In genomic region chrX:46602468-46603102, GRCh38 we compare ENCODE assay signal across 19 cellular contexts. TPM values are rescaled to one million over a fixed set of nuclear protein-coding genes. Genes with fewer than 3 reads are reported as not detected.
DNase-seq lines count a peak whose midpoint lies in the region; ATAC-seq and TF ChIP-seq lines count a peak whose summit lies in the region.
"Had no signal": no experiment of that assay in that cellular context is flagged by ENCODE, and none has a peak within 500 bp of the region (broad histone marks: within the 10 kb centered on the region; RNA-seq: fewer than 3 reads in every experiment).

No MANE protein-coding gene starts in this region.

- H3K4me1 Mint-ChIP-seq in stimulated activated naive B cell treated with anti-CD40 and anti-IgM and Interleukin-4, amounts not matched to agents 10 μg/mL and 1 μg/mL and 100 μg/mL, for 72 hours: peaks cover 3% of the 10 kb centered on the region in 2 donors
- H3K4me1 Mint-ChIP-seq in T-cell: peaks cover 0 to 3% (median 0%) of the 10 kb centered on the region in 3 donors

- H3K27ac Mint-ChIP-seq in stimulated activated naive B cell treated with anti-CD40 and anti-IgM and Interleukin-4, amounts not matched to agents 10 μg/mL and 1 μg/mL and 100 μg/mL, for 72 hours: peak overlapping the region; percentile 20
- H3K27ac Mint-ChIP-seq in T-cell: no peak overlapping the region

- peaks cover 14 to 29% of the 10 kb centered on the region in 2 donors for H3K36me3 Mint-ChIP-seq in stimulated activated naive B cell treated with anti-CD40 and anti-IgM and Interleukin-4, amounts not matched to agents 10 μg/mL and 1 μg/mL and 100 μg/mL, for 72 hours
- peaks cover 9% of the 10 kb centered on the region for H3K36me3 Mint-ChIP-seq in T-cell

- TSS peak; percentile 6 for BruUV-seq in Panc1 (replicated peaks; lab: Mats Ljungman, UMichigan)

- H3K27me3 Mint-ChIP-seq in stimulated activated naive B cell treated with anti-CD40 and anti-IgM and Interleukin-4, amounts not matched to agents 10 μg/mL and 1 μg/mL and 100 μg/mL, for 72 hours: peaks cover 0 to 3% of the 10 kb centered on the region in 2 donors
- peaks cover 0 to 16% of the 10 kb centered on the region in 2 donors for H3K27me3 Mint-ChIP-seq in T-cell
- H3K27me3 Mint-ChIP-seq: CD4-positive, alpha-beta memory T cell had no signal

- no peak for DNase-seq in left ventricle myocardium inferior
- no peak for DNase-seq in Right ventricle myocardium inferior (ENCODE audit: missing footprints)
- no peak for DNase-seq in Panc1 (ENCODE audit: low read depth, low spot score)
- DNase-seq in left lobe of liver (ENCODE audit: low spot score): peak; percentile 51
- no peak for DNase-seq in stimulated activated naive B cell treated with anti-CD40 and anti-IgM and Interleukin-4, amounts not matched to agents 10 μg/mL and 1 μg/mL and 100 μg/mL, for 72 hours
- DNase-seq in RWPE1 (ENCODE audit: low spot score): no peak
- DNase-seq in T-cell: no peak
- DNase-seq: AML-193; Calu3; CD4-positive, alpha-beta memory T cell; DMS79 treated with DMSO at 0.1 percent for 48 hours; GF-D8; GOT3; H7 had no signal

- POLR2A ChIA-PET in Panc1 (lab: Charles Lee): no interaction called here
- POLR2A ChIA-PET in RWPE1 (lab: Yijun Ruan, JAX; ENCODE audit: low non-redundant PET): no interaction called here
- POLR2A ChIA-PET in T-cell (lab: Charles Lee): no interaction called here

- TF ChIP-seq CTCF in left ventricle myocardium inferior (IDR thresholded peaks at IDR 0.05; ENCODE audit: borderline replicate concordance) (no peak), Panc1 (IDR thresholded peaks at IDR 0.05) (no peak), RWPE1 (conservative IDR thresholded peaks at IDR 0.05; ENCODE audit: low read depth) (no peak)

- CTCF ChIA-PET in Panc1 (lab: Charles Lee) (no interaction called here), RWPE1 (lab: Yijun Ruan, JAX) (interaction anchor here (0.7 kb wide), 1 partner anchor 101 kb away, joined by 3 read pairs; no protein-coding TSS in a partner anchor), T-cell (lab: Charles Lee) (no interaction called here)

- H3K9me3 ChIP-seq in left ventricle myocardium inferior (replicated peaks) (no peaks in the 10 kb centered on the region), Panc1 (ENCODE audit: control insufficient read depth, insufficient read depth, low read depth, low read length) (no peaks in the 10 kb centered on the region)
- H3K9me3 ChIP-seq: A549 had no signal

- no peaks in the 10 kb centered on the region for H3K9me3 Mint-ChIP-seq in stimulated activated naive B cell treated with anti-CD40 and anti-IgM and Interleukin-4, amounts not matched to agents 10 μg/mL and 1 μg/mL and 100 μg/mL, for 72 hours
- no peaks in the 10 kb centered on the region for H3K9me3 Mint-ChIP-seq in T-cell
- H3K9me3 Mint-ChIP-seq: CD4-positive, alpha-beta memory T cell had no signal

- H3K4me3 ChIP-seq in left ventricle myocardium inferior (no peak overlapping the region), Panc1 (ENCODE audit: low read depth in 2 of 2, low read length in 2 of 2) (no peak overlapping the region)
- H3K4me3 ChIP-seq: A549 had no signal

- in situ Hi-C loops in Panc1 (cut with HindIII; ENCODE audit: low pct_unique_long_range_greater_than_20kb, low sequenced_read_pairs): no loop called here

- intact Hi-C loops in left ventricle myocardium inferior (cut with micrococcal nuclease): no loop called here
- intact Hi-C loops in Right ventricle myocardium inferior (cut with DNase I): no loop called here
- intact Hi-C loops in Panc1 (cut with micrococcal nuclease; ENCODE audit: unreplicated experiment): no loop called here

- H3K36me3 ChIP-seq in left ventricle myocardium inferior: no peaks in the 10 kb centered on the region
- H3K36me3 ChIP-seq in Panc1 (ENCODE audit: control insufficient read depth, insufficient read depth, low read length): no peaks in the 10 kb centered on the region; the same call in 1 of the 2 replicates

- H3K27me3 ChIP-seq in left ventricle myocardium inferior (ENCODE audit: low read depth) (no peaks in the 10 kb centered on the region), Panc1 (ENCODE audit: control insufficient read depth, insufficient read depth, low read length) (no peaks in the 10 kb centered on the region)

- H3K4me3 Mint-ChIP-seq in stimulated activated naive B cell treated with anti-CD40 and anti-IgM and Interleukin-4, amounts not matched to agents 10 μg/mL and 1 μg/mL and 100 μg/mL, for 72 hours: no peak overlapping the region
- no peak overlapping the region for H3K4me3 Mint-ChIP-seq in T-cell
- H3K4me3 Mint-ChIP-seq: CD4-positive, alpha-beta memory T cell had no signal

- H3K27ac ChIP-seq in left ventricle myocardium inferior (replicated peaks) (peak overlapping the region; percentile 80), Panc1 (ENCODE audit: low read length) (no peak overlapping the region), RWPE1 (no peak overlapping the region)
- H3K27ac ChIP-seq: 22Rv1, A549, C4-2B had no signal

- H3K4me1 ChIP-seq in left ventricle myocardium inferior (peaks cover 54% of the 10 kb centered on the region), Panc1 (ENCODE audit: control insufficient read depth, insufficient read depth, low read length) (no peaks in the 10 kb centered on the region)

- no peak for ATAC-seq in Right ventricle myocardium inferior
- ATAC-seq in Panc1: no peak
- ATAC-seq in left lobe of liver: peak; percentile 74
- ATAC-seq in stimulated activated naive B cell treated with anti-CD40 and anti-IgM and Interleukin-4, amounts not matched to agents 10 μg/mL and 1 μg/mL and 100 μg/mL, for 72 hours (replicated peaks): no peak
- ATAC-seq in GM19351 (IDR thresholded peaks at IDR 0.05; ENCODE audit: unreplicated experiment): no peak
- ATAC-seq in T-cell (replicated peaks in 1 of 4): no peak
- ATAC-seq: A549, HCT116 had no signal

RNA-seq across cellular contexts. Expression of gene CHST7, which starts 29.0 kb away (rescaled TPM):
- 15.9 TPM for total RNA-seq in left ventricle myocardium inferior
- 15.1 TPM for total RNA-seq in Right ventricle myocardium inferior
- total RNA-seq in Panc1 (2021; ENCODE audit: unreplicated experiment): 6.1 TPM
- polyA plus RNA-seq in Panc1 (2012; ENCODE audit: insufficient read length): 9.9 TPM
- 6.6 TPM for total RNA-seq in left lobe of liver
- 1 to 10 TPM; 3.3 to 8.0 (median 6.4) TPM for total RNA-seq in T-cell

RNA-seq across cellular contexts. Expression of gene ZNF674, which starts 57.4 kb away (rescaled TPM):
- total RNA-seq in left ventricle myocardium inferior (2.9 TPM), Right ventricle myocardium inferior (2.2 TPM), Panc1 (2021; ENCODE audit: unreplicated experiment) (7.2 TPM), left lobe of liver (1.8 TPM), T-cell (1 to 10 TPM; 3.2 to 5.5 (median 4.6) TPM)
- 2.8 TPM for polyA plus RNA-seq in Panc1 (2012; ENCODE audit: insufficient read length)
